Comparison of ENCODE assay signal across 8 cellular contexts in genomic region chr13:112588490-112589297, GRCh38.
A peak's percentile ranks its signal among the peaks of the same experiment; 100 is the strongest.
DNase-seq lines count a peak whose midpoint lies in the region; ATAC-seq and TF ChIP-seq lines count a peak whose summit lies in the region.

No MANE protein-coding gene starts in this region.

- DNase-seq in DMS79 treated with DMSO at 0.1 percent for 48 hours (lab: John Stamatoyannopoulos, UW) (peak; percentile 97), NB4 (ENCODE audit: low read depth) (peak; percentile 59), astrocyte of the spinal cord (ENCODE audit: low read depth, low spot score) (no peak), memory B cell (ENCODE audit: low spot score in 2 of 2) (no peak)
- DNase-seq in stimulated activated naive CD4-positive, alpha-beta T cell (lab: John Stamatoyannopoulos, UW) = no peak
- DNase-seq in stimulated activated CD8-positive, alpha-beta memory T cell treated with anti-CD3 and anti-CD28 coated beads, Interleukin-4, amount 100 ng/mL, for 48 hours = no peak

- in situ Hi-C loops in astrocyte of the spinal cord (cut with HindIII; ENCODE audit: low sequenced_read_pairs) = no loop called here

- H3K4me1 Mint-ChIP-seq in memory B cell = peaks cover 26% of the 10 kb centered on the region

- no peak for ATAC-seq in memory B cell (ENCODE audit: low read depth)
- ATAC-seq in HG03159 (IDR thresholded peaks at IDR 0.05; ENCODE audit: unreplicated experiment) = no peak
- ATAC-seq in HG03039 (IDR thresholded peaks at IDR 0.05; ENCODE audit: unreplicated experiment) = no peak

- H3K4me3 ChIP-seq in NB4 (ENCODE audit: low read depth, low read length) = peak overlapping the region; percentile 96
- H3K4me3 ChIP-seq in astrocyte of the spinal cord (ENCODE audit: low read depth, low read length) = peak overlapping the region; percentile 90

- no peak for TF ChIP-seq POLR2A in NB4 (IDR thresholded peaks at IDR 0.05; ENCODE audit: extremely low read depth, insufficient read length)

- TF ChIP-seq CTCF in NB4 (IDR thresholded peaks at IDR 0.05; ENCODE audit: low read depth, low read length) (no peak), astrocyte of the spinal cord (IDR thresholded peaks at IDR 0.05; ENCODE audit: low read depth, low read length) (no peak)

- H3K27me3 Mint-ChIP-seq in memory B cell = no peaks in the 10 kb centered on the region

- no peaks in the 10 kb centered on the region for H3K9me3 Mint-ChIP-seq in memory B cell

- H3K27ac Mint-ChIP-seq in memory B cell = peak overlapping the region; percentile 94

- peak overlapping the region; percentile 92 for H3K4me3 Mint-ChIP-seq in memory B cell

- H3K36me3 Mint-ChIP-seq in memory B cell = no peaks in the 10 kb centered on the region

Comparison
In these comparisons a context has a peak if more than half of its experiments do, and no peak if none do; other contexts are left out.
1. DNase-seq: peak in DMS79 treated with DMSO at 0.1 percent for 48 hours (single experiment) and NB4 (single experiment); none in astrocyte of the spinal cord (single experiment), memory B cell (0 of 2), stimulated activated naive CD4-positive, alpha-beta T cell (0 of 6) and stimulated activated CD8-positive, alpha-beta memory T cell treated with anti-CD3 and anti-CD28 coated beads, Interleukin-4, amount 100 ng/mL, for 48 hours (single experiment).